In the genomic region with DNA sequence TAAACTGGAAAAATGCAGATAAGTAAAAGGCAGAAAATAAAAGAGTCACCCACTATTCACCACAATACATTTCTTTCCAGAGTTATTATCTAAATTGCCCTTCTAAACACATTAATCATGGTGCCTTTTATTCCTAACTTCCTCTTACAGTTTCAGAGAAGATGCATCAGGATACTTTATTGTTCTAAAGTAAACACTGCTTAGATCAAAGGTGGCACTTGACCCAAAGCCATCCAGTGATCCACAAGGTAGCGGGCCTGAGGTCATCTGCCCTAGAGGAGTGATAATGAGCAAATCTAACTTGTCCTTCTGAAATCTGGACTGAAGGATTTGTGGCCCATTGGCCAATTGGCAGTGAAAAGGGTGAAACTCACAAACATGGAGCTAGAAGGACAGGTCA, we compare ENCODE assay signal across 19 cellular contexts. TPM values are rescaled to one million over a fixed set of nuclear protein-coding genes. Genes with fewer than 3 reads are reported as not detected.
DNase-seq lines count a peak whose midpoint lies in the region; ATAC-seq and TF ChIP-seq lines count a peak whose summit lies in the region.
"Had no signal": no experiment of that assay in that cellular context is flagged by ENCODE, and none has a peak within 500 bp of the region (broad histone marks: within the 10 kb centered on the region; RNA-seq: fewer than 3 reads in every experiment).

No MANE protein-coding gene starts in this region.

- no peaks in the 10 kb centered on the region for H3K4me1 ChIP-seq in mucosa of descending colon (ENCODE audit: low read depth)
- H3K4me1 ChIP-seq: HAP-1 had no signal

- peak; percentile 58 for ATAC-seq in mucosa of descending colon
- no peak for ATAC-seq in HG02938 (IDR thresholded peaks at IDR 0.05; ENCODE audit: unreplicated experiment)

- DNase-seq in NOMO-1 treated with DMSO at 0.1 percent for 48 hours (lab: John Stamatoyannopoulos, UW; ENCODE audit: unreplicated experiment) (peak; percentile 35), NOMO-1 treated with dmso at 0.1 percent for 144 hours (lab: John Stamatoyannopoulos, UW; ENCODE audit: unreplicated experiment) (no peak), DMS53 treated with DMSO at 0.1 percent for 48 hours (lab: John Stamatoyannopoulos, UW; ENCODE audit: unreplicated experiment) (peak; percentile 59), NCI-H748 (lab: John Stamatoyannopoulos, UW; ENCODE audit: unreplicated experiment) (peak; percentile 82), mucosa of descending colon (no peak)
- no peak for DNase-seq in effector CD4-positive, alpha-beta T cell
- no peak for DNase-seq in stimulated activated CD4-positive, alpha-beta T cell treated with anti-CD3 and anti-CD28 coated beads, Interleukin-2, amount 100 ng/mL, for 24 hours
- DNase-seq: activated B cell treated with CpG ODN at 0.5 μM for 24 hours; activated naive CD4-positive, alpha-beta T cell treated with anti-CD3 and anti-CD28 coated beads, Interleukin-2, amount 50 U/mL, for 16 hours; NCI-H2171; PC-9; SHP77 treated with DMSO at 0.1 percent for 48 hours; stimulated activated CD4-positive, alpha-beta T cell treated with anti-CD3 and anti-CD28 coated beads, Interleukin-1b, Interleukin-23, amount 100 ng/mL, for 48 hours; substantia nigra; T1000 had no signal

- no peaks in the 10 kb centered on the region for H3K9me3 ChIP-seq in mucosa of descending colon
- H3K9me3 ChIP-seq: BLaER1, HAP-1 had no signal

- no peak overlapping the region for H3K4me3 ChIP-seq in mucosa of descending colon
- H3K4me3 ChIP-seq: BLaER1, HAP-1, PC-9, skin epidermis had no signal

- intact Hi-C loops in mucosa of descending colon (cut with DNase I, micrococcal nuclease) = no loop called here

- no peaks in the 10 kb centered on the region for H3K36me3 ChIP-seq in mucosa of descending colon (ENCODE audit: low read depth)
- H3K36me3 ChIP-seq: BLaER1, HAP-1 had no signal

- TF ChIP-seq CTCF in mucosa of descending colon (IDR thresholded peaks at IDR 0.05) = no peak

RNA-seq across cellular contexts. Expression of a gene that starts 12.0 kb away (rescaled TPM):
- total RNA-seq in mucosa of descending colon = 1 to 10 TPM; 1.5 to 6.5 (median 1.8) TPM

Comparison
In these comparisons a context has a peak if more than half of its experiments do, and no peak if none do; other contexts are left out.
1. DNase-seq: peak in NOMO-1 treated with DMSO at 0.1 percent for 48 hours (single experiment), DMS53 treated with DMSO at 0.1 percent for 48 hours (single experiment) and NCI-H748 (single experiment); none in NOMO-1 treated with dmso at 0.1 percent for 144 hours (single experiment), mucosa of descending colon (0 of 3), effector CD4-positive, alpha-beta T cell (single experiment) and stimulated activated CD4-positive, alpha-beta T cell treated with anti-CD3 and anti-CD28 coated beads, Interleukin-2, amount 100 ng/mL, for 24 hours (0 of 2).